8 cellular contexts compared by ENCODE assay signal in the genomic region with DNA sequence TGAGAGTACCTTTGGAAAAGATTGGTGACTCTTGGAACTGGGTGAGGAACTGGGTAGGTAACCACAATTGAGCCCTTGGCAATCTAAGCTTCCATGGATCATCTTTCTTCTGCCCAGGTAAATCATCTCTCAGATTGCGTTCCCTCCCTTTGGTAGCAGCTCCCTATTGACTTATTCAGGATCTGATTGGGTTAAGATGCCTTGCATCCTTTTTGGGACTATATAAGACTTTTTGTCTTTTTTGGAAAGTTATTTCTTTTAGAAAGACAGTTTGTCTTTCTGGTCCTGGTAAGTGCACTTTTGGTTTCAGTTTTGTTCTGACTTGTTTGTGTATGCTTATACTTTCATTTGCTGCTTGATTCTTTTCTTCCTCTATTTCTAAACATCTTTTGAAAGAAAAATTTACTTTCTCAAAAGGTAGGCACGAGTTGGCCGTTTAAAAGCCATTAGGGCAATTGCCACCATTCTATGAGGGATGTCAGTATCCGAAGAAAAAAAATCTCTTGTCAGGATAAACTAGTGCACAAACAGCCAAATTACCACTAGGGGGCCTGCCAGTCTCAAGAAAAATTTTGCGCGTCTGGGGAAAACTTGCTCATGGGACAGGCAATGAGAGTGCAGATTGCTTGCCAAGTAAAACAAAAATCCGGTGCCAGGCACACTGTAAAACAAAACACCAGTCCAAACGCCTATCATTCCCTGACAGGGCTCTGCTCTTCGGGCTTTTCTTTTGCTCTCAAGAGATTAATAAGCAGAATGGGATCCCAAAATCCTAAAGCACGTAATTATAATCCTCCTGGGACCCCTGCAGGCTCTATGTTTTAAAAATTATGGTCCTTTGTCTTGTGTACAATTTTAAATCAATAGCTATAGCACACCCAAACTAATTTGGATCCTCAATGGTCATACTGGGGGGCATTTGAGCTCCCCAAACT. TPM values are rescaled to one million over a fixed set of nuclear protein-coding genes. Genes with fewer than 3 reads are reported as not detected.
DNase-seq lines count a peak whose midpoint lies in the region; ATAC-seq and TF ChIP-seq lines count a peak whose summit lies in the region.

No MANE protein-coding gene starts in this region.

- DNase-seq in Caki2 (ENCODE audit: low read depth), result peak; percentile 82
- peak; percentile 77 for DNase-seq in Jurkat, Clone E6-1 (ENCODE audit: low read depth, low spot score)
- DNase-seq in OCI-M2 (lab: John Stamatoyannopoulos, UW; ENCODE audit: unreplicated experiment), result peak; percentile 4
- DNase-seq in activated T-cell treated with anti-CD3 and anti-CD28 coated beads for 48 hours (ENCODE audit: low read depth), result peak; percentile 38
- DNase-seq in esophagus squamous epithelium (lab: John Stamatoyannopoulos, UW), result peak; percentile 26
- peak; percentile 39 for DNase-seq in natural killer cell
- DNase-seq in stimulated activated naive B cell treated with anti-CD40 and anti-IgM and Interleukin-4, amounts not matched to agents 10 μg/mL and 1 μg/mL and 100 μg/mL, for 72 hours, result peak; percentile 63

- H3K4me3 ChIP-seq in Jurkat, Clone E6-1 (ENCODE audit: low read length), result peak overlapping the region; percentile 36
- H3K4me3 ChIP-seq in esophagus squamous epithelium, result peak overlapping the region; percentile 20 to 63 (median 43)

- H3K36me3 Mint-ChIP-seq in natural killer cell, result no peaks in the 10 kb centered on the region
- peaks cover 0 to 6% of the 10 kb centered on the region in 2 donors for H3K36me3 Mint-ChIP-seq in stimulated activated naive B cell treated with anti-CD40 and anti-IgM and Interleukin-4, amounts not matched to agents 10 μg/mL and 1 μg/mL and 100 μg/mL, for 72 hours

- no peaks in the 10 kb centered on the region for H3K9me3 Mint-ChIP-seq in natural killer cell
- peaks cover 4 to 5% of the 10 kb centered on the region in 2 donors for H3K9me3 Mint-ChIP-seq in stimulated activated naive B cell treated with anti-CD40 and anti-IgM and Interleukin-4, amounts not matched to agents 10 μg/mL and 1 μg/mL and 100 μg/mL, for 72 hours

- peak overlapping the region; percentile 91 for H3K4me3 Mint-ChIP-seq in natural killer cell
- H3K4me3 Mint-ChIP-seq in stimulated activated naive B cell treated with anti-CD40 and anti-IgM and Interleukin-4, amounts not matched to agents 10 μg/mL and 1 μg/mL and 100 μg/mL, for 72 hours, result peak overlapping the region; percentile 85 to 89

- TF ChIP-seq POLR2A in esophagus squamous epithelium (IDR thresholded peaks at IDR 0.05), result no peak

- no peaks in the 10 kb centered on the region for H3K36me3 ChIP-seq in esophagus squamous epithelium

- ATAC-seq in GM21423 (IDR thresholded peaks at IDR 0.05; ENCODE audit: unreplicated experiment), result peak; percentile 77
- ATAC-seq in natural killer cell, result peak; percentile 77 to 89 (median 89)
- peak; percentile 88 to 90 for ATAC-seq in stimulated activated naive B cell treated with anti-CD40 and anti-IgM and Interleukin-4, amounts not matched to agents 10 μg/mL and 1 μg/mL and 100 μg/mL, for 72 hours (replicated peaks)

- 6 to 8% methylated on average over 9 to 10 of the region's 10 CpGs for WGBS in esophagus squamous epithelium, 2 donors

- TF ChIP-seq CTCF in esophagus squamous epithelium (IDR thresholded peaks at IDR 0.05) (peak; percentile 83 to 88 (median 86)), natural killer cell (IDR thresholded peaks at IDR 0.05) (peak; percentile 94)

- H3K27me3 ChIP-seq in esophagus squamous epithelium, result no peaks in the 10 kb centered on the region

- peaks cover 0 to 22% (median 14%) of the 10 kb centered on the region in 3 donors for H3K4me1 ChIP-seq in esophagus squamous epithelium

- intact Hi-C loops in esophagus squamous epithelium (cut with DNase I) (loop anchor here (5.0 kb wide), 1 partner anchor 347 kb away; no protein-coding TSS in a partner anchor), natural killer cell (cut with micrococcal nuclease) (loop anchor here (1.0 kb wide), 2 partner anchors 345 to 526 kb away; no protein-coding TSS in a partner anchor)

- H3K4me1 Mint-ChIP-seq in natural killer cell, result peaks cover 7% of the 10 kb centered on the region in 2 donors
- H3K4me1 Mint-ChIP-seq in stimulated activated naive B cell treated with anti-CD40 and anti-IgM and Interleukin-4, amounts not matched to agents 10 μg/mL and 1 μg/mL and 100 μg/mL, for 72 hours, result peaks cover 3 to 6% of the 10 kb centered on the region in 2 donors

- peak overlapping the region; percentile 16 to 56 (median 34) for H3K27ac ChIP-seq in esophagus squamous epithelium

- H3K9me3 ChIP-seq in esophagus squamous epithelium, result no peaks in the 10 kb centered on the region

- peak overlapping the region; percentile 88 to 92 for H3K27ac Mint-ChIP-seq in natural killer cell
- H3K27ac Mint-ChIP-seq in stimulated activated naive B cell treated with anti-CD40 and anti-IgM and Interleukin-4, amounts not matched to agents 10 μg/mL and 1 μg/mL and 100 μg/mL, for 72 hours, result peak overlapping the region; percentile 81

- in situ Hi-C loops in Caki2 (cut with HindIII; ENCODE audit: low pct_unique_long_range_greater_than_20kb, low sequenced_read_pairs), result no loop called here

- H3K27me3 Mint-ChIP-seq in natural killer cell (ENCODE audit: low read depth in 2 of 2), result peaks cover 27 to 65% of the 10 kb centered on the region in 2 donors
- peaks cover 44 to 49% of the 10 kb centered on the region in 2 donors for H3K27me3 Mint-ChIP-seq in stimulated activated naive B cell treated with anti-CD40 and anti-IgM and Interleukin-4, amounts not matched to agents 10 μg/mL and 1 μg/mL and 100 μg/mL, for 72 hours

RNA-seq across cellular contexts. Expression of a gene that starts 12.8 kb away (rescaled TPM):
- not detected in 2 replicates for total RNA-seq in Caki2 (2014; rRNA removed; shearing (Covaris generic); ENCODE audit: low replicate concordance)
- polyA plus RNA-seq in Jurkat, Clone E6-1 (2012; ENCODE audit: insufficient read depth, insufficient read length), result not detected
- not detected for total RNA-seq in esophagus squamous epithelium
- total RNA-seq in natural killer cell, result not detected

RNA-seq across cellular contexts. Expression of a gene that starts 45.7 kb away (rescaled TPM):
- not detected in 2 replicates for total RNA-seq in Caki2 (2014; rRNA removed; shearing (Covaris generic); ENCODE audit: low replicate concordance)
- polyA plus RNA-seq in Jurkat, Clone E6-1 (2012; ENCODE audit: insufficient read depth, insufficient read length), result not detected
- total RNA-seq in esophagus squamous epithelium, result not detected
- not detected for total RNA-seq in natural killer cell

RNA-seq across cellular contexts. Expression of a gene that starts 54.0 kb away (rescaled TPM):
- not detected in 2 replicates for total RNA-seq in Caki2 (2014; rRNA removed; shearing (Covaris generic); ENCODE audit: low replicate concordance)
- not detected for polyA plus RNA-seq in Jurkat, Clone E6-1 (2012; ENCODE audit: insufficient read depth, insufficient read length)
- total RNA-seq in esophagus squamous epithelium (not detected), natural killer cell (not detected)

Comparison
In these comparisons a context has a peak if more than half of its experiments do, and no peak if none do; other contexts are left out.
1. Peak in every context shown above with its lines: DNase-seq, ATAC-seq, H3K4me3 ChIP-seq and H3K27ac ChIP-seq.
2. DNase-seq: peak in every context shown above with its lines; median percentile 82 in Caki2; 77 in Jurkat, Clone E6-1; 63 in stimulated activated naive B cell treated with anti-CD40 and anti-IgM and Interleukin-4, amounts not matched to agents 10 μg/mL and 1 μg/mL and 100 μg/mL, for 72 hours; 39 in natural killer cell; 38 in activated T-cell treated with anti-CD3 and anti-CD28 coated beads for 48 hours; 26 in esophagus squamous epithelium; 4 in OCI-M2.